In genomic region chr13:40172878-40173277, GRCh38 we compare ENCODE assay signal across 21 cellular contexts.
"Had no signal": no experiment of that assay in that cellular context is flagged by ENCODE, and none has a peak within 500 bp of the region (broad histone marks: within the 10 kb centered on the region; RNA-seq: fewer than 3 reads in every experiment).

No MANE protein-coding gene starts in this region.

- H3K9me3 ChIP-seq: esophagus squamous epithelium, neutrophil, sigmoid colon had no signal

- H3K4me3 ChIP-seq: sigmoid colon had no signal

- H3K36me3 ChIP-seq: esophagus squamous epithelium, neutrophil, sigmoid colon had no signal

- H3K27ac ChIP-seq: neutrophil, sigmoid colon, VCaP had no signal

- H3K4me1 ChIP-seq: sigmoid colon had no signal

- FAIRE-seq: endometrium had no signal

- ATAC-seq: activated CD8-positive, alpha-beta T cell treated with anti-CD3 and anti-CD28 coated beads for 36 hours; activated T-cell treated with anti-CD3 and anti-CD28 coated beads, Interleukin-2, amount 50 U/mL, for 72 hours; T-cell had no signal

- DNase-seq: activated CD4-positive, alpha-beta T cell treated with anti-CD3 and anti-CD28 coated beads for 4 hours; activated CD8-positive, alpha-beta memory T cell treated with anti-CD3 and anti-CD28 coated beads, Interleukin-2, amount 50 U/mL, for 4 hours; activated CD8-positive, alpha-beta T cell treated with anti-CD3 and anti-CD28 coated beads for 36 hours; activated gamma-delta T cell treated with Interleukin-2 at 50 U/mL for 16 hours; activated naive CD8-positive, alpha-beta T cell treated with anti-CD3 and anti-CD28 coated beads, Interleukin-2, amount 10 ng/mL, durations not matched to agents 7 days and 5 days; activated T-cell treated with anti-CD3 and anti-CD28 coated beads, Interleukin-2, amount 50 U/mL, for 72 hours; aorta; esophagus squamous epithelium; foreskin fibroblast; head of caudate nucleus; islet precursor cell; posterior cingulate gyrus; sigmoid colon; stimulated activated CD4-positive, alpha-beta T cell treated with anti-CD3 and anti-CD28 coated beads, Interleukin-12 subunit alpha, Interleukin-12 subunit beta, amount 100 ng/mL, for 4 hours; stimulated activated naive CD4-positive, alpha-beta T cell; substantia nigra; T-cell; T1000 had no signal
